In genomic region chr3:119352235-119352634, GRCh38 we compare ENCODE assay signal across 8 cellular contexts. TPM values are rescaled to one million over a fixed set of nuclear protein-coding genes. Genes with fewer than 3 reads are reported as not detected.
DNase-seq lines count a peak whose midpoint lies in the region; ATAC-seq lines count a peak whose summit lies in the region.

No MANE protein-coding gene starts in this region.

- DNase-seq in SIG-M5 (lab: John Stamatoyannopoulos, UW), result peak; percentile 82
- DNase-seq in central memory CD4-positive, alpha-beta T cell, result peak; percentile 13
- DNase-seq in stimulated activated CD4-positive, alpha-beta T cell treated with anti-CD3 and anti-CD28 coated beads, Interleukin-1b, Interleukin-23, amount 100 ng/mL, for 48 hours, result peak; percentile 51
- DNase-seq in putamen (ENCODE audit: low spot score), result no peak
- DNase-seq in COR-L47 (lab: John Stamatoyannopoulos, UW), result no peak
- no peak for DNase-seq in H4 (ENCODE audit: low spot score)

- peak; percentile 98 for ATAC-seq in GM18867 (IDR thresholded peaks at IDR 0.05; ENCODE audit: unreplicated experiment)
- ATAC-seq in HG02884 (IDR thresholded peaks at IDR 0.05; ENCODE audit: unreplicated experiment), result peak; percentile 99

RNA-seq across cellular contexts. Expression of gene ARHGAP31, which starts 58.1 kb away (rescaled TPM):
- 4.5 and 6.9 TPM in 2 replicates for total RNA-seq in H4 (2014; rRNA removed; shearing (Covaris generic))

Comparison
In these comparisons a context has a peak if more than half of its experiments do, and no peak if none do; other contexts are left out.
1. DNase-seq: peak in SIG-M5 (single experiment), central memory CD4-positive, alpha-beta T cell (single experiment) and stimulated activated CD4-positive, alpha-beta T cell treated with anti-CD3 and anti-CD28 coated beads, Interleukin-1b, Interleukin-23, amount 100 ng/mL, for 48 hours (single experiment); none in putamen (single experiment), COR-L47 (single experiment) and H4 (single experiment).